In the genomic region with DNA sequence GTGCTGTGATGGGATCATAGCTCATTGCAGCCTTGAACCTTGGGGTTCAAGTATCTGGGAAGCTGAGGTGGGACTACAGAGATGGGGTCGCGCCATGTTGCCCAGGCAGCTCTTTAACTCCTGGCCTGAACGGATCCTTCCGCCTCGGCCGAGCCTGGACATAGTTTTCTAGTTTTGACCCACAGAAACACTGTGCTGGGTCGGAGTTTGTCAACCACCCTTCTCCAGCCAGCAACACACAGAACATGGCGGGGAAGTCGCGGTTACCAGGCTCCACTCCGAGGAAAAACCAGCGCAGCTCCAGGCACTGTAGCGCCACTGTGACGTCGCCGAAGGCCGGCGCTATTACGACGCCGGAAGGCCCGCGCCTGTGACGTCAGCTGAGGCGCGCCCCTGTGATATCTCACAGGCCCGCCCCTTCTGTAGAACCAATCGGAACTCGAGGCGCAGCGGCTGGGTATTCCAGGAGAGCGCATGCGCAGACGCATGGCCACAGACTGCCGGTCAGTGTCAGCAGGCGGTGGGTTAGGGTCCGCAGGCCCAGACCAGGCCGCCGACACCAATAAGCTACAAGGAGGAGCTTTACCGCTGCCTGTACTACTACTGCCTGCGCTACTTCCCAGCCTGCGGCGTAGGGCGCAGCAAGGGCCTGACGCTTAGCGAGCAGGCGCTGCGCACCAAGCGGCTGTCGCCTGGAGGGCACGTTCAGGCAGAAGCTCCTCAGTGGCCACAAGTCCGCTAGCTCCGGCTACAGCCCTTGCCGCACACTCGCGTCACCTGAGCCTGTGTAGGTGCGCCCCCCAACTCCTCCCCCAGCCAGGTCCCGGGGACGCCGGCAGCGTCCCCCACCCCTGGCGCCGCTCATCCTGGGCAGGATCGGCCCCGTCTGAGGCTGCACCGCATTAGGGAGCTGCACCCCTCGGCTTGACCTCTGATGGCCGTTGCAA, we compare ENCODE assay signal across 8 cellular contexts.
DNase-seq lines count a peak whose midpoint lies in the region; ATAC-seq lines count a peak whose summit lies in the region.

No MANE protein-coding gene starts in this region.

- peaks cover 10% of the 10 kb centered on the region for H3K4me1 ChIP-seq in mesenchymal stem cell (ENCODE audit: control insufficient read depth, insufficient read depth, low read depth, low read length)

- peak overlapping the region in 1 of 2 experiments; percentile 97 for H3K23ac ChIP-seq in mesenchymal stem cell (ENCODE audit: low read length in 2 of 2)

- H3K4me3 ChIP-seq in mesenchymal stem cell (ENCODE audit: insufficient read depth in 1 of 2, low read depth in 1 of 2, low read length in 2 of 2): peak overlapping the region; percentile 77 to 89

- peaks cover 9% of the 10 kb centered on the region for H3K79me1 ChIP-seq in mesenchymal stem cell (replicated peaks; ENCODE audit: low read length, poor library complexity, severe bottlenecking)

- peak overlapping the region; percentile 95 for H3K9ac ChIP-seq in mesenchymal stem cell (ENCODE audit: low read length)

- peak overlapping the region; percentile 100 for H4K8ac ChIP-seq in mesenchymal stem cell (ENCODE audit: low read length)

- DNase-seq in COLO668 (lab: John Stamatoyannopoulos, UW; ENCODE audit: unreplicated experiment): peak; percentile 98
- DNase-seq in HS-27A (ENCODE audit: low read depth): peak; percentile 92
- DNase-seq in NK-92 (lab: John Stamatoyannopoulos, UW; ENCODE audit: unreplicated experiment): peak; percentile 64
- DNase-seq in activated CD8-positive, alpha-beta memory T cell treated with anti-CD3 and anti-CD28 coated beads for 4 hours (ENCODE audit: low read depth in 2 of 2): peak; percentile 92 to 93
- DNase-seq in effector memory CD8-positive, alpha-beta T cell: peak; percentile 94 to 95 (median 94)
- DNase-seq in mesenchymal stem cell: peak; percentile 98
- DNase-seq in stimulated activated CD8-positive, alpha-beta memory T cell treated with anti-CD3 and anti-CD28 coated beads, Interleukin-12 subunit alpha, Interleukin-12 subunit beta, amount 100 ng/mL, for 4 hours (ENCODE audit: low read depth): peak; percentile 92

- peak overlapping the region; percentile 93 for H4K91ac ChIP-seq in mesenchymal stem cell (ENCODE audit: low read length)

- H3K36me3 ChIP-seq in mesenchymal stem cell (ENCODE audit: control insufficient read depth in 1 of 2, insufficient read depth in 2 of 2, low read depth in 1 of 2, low read length in 2 of 2): no peaks in the 10 kb centered on the region

- H3K27me3 ChIP-seq in mesenchymal stem cell (ENCODE audit: control insufficient read depth in 1 of 2, insufficient read depth in 1 of 2, low read length in 2 of 2): no peaks in the 10 kb centered on the region

- H3K4me1 Mint-ChIP-seq in effector memory CD8-positive, alpha-beta T cell (ENCODE audit: low read depth in 2 of 2): peaks cover 7 to 9% of the 10 kb centered on the region in 2 donors

- H3K14ac ChIP-seq in mesenchymal stem cell (ENCODE audit: low read length in 2 of 2): peak overlapping the region in 1 of 2 experiments; percentile 93

- no peaks in the 10 kb centered on the region for H3K9me3 ChIP-seq in mesenchymal stem cell (ENCODE audit: control insufficient read depth, low read length)

- H2BK120ac ChIP-seq in mesenchymal stem cell (ENCODE audit: low read depth, low read length): peak overlapping the region; percentile 49

- peak overlapping the region; percentile 100 for H2AFZ ChIP-seq in mesenchymal stem cell (ENCODE audit: low read depth, low read length)

- peak overlapping the region; percentile 87 to 92 for H3K4ac ChIP-seq in mesenchymal stem cell (ENCODE audit: low read depth in 1 of 2, low read length in 2 of 2)

- no peaks in the 10 kb centered on the region for H3K9me3 Mint-ChIP-seq in effector memory CD8-positive, alpha-beta T cell

- H3K36me3 Mint-ChIP-seq in effector memory CD8-positive, alpha-beta T cell (ENCODE audit: insufficient read depth): peaks cover 22% of the 10 kb centered on the region

- no peak overlapping the region for H2BK15ac ChIP-seq in mesenchymal stem cell (ENCODE audit: low read depth, poor library complexity, severe bottlenecking)

- no peaks in the 10 kb centered on the region for H3K27me3 Mint-ChIP-seq in effector memory CD8-positive, alpha-beta T cell

- peak overlapping the region; percentile 78 for H2BK5ac ChIP-seq in mesenchymal stem cell (ENCODE audit: low read depth, low read length, poor library complexity, severe bottlenecking)

- peak overlapping the region in 1 of 2 experiments; percentile 86 for H2BK12ac ChIP-seq in mesenchymal stem cell (ENCODE audit: low read length in 2 of 2)

- H3K4me3 Mint-ChIP-seq in effector memory CD8-positive, alpha-beta T cell: peak overlapping the region; percentile 87 to 92

- peak overlapping the region; percentile 86 to 99 for H3K18ac ChIP-seq in mesenchymal stem cell (ENCODE audit: low read depth in 1 of 2, low read length in 2 of 2)

- 1% methylated on average over 60 of the region's 68 CpGs for WGBS in mesenchymal stem cell

- H3K27ac ChIP-seq in mesenchymal stem cell (ENCODE audit: low read length, poor library complexity, severe bottlenecking): peak overlapping the region; percentile 80

- H3K27ac Mint-ChIP-seq in effector memory CD8-positive, alpha-beta T cell: peak overlapping the region; percentile 99

- H3K4me2 ChIP-seq in mesenchymal stem cell (ENCODE audit: low read length, poor library complexity, severe bottlenecking): peak overlapping the region; percentile 98

- peak; percentile 98 for ATAC-seq in GM19467 (IDR thresholded peaks at IDR 0.05; ENCODE audit: unreplicated experiment)
- peak; percentile 94 for ATAC-seq in effector memory CD8-positive, alpha-beta T cell (replicated peaks)

- H2AK5ac ChIP-seq in mesenchymal stem cell (ENCODE audit: low read length, severe bottlenecking): peak overlapping the region; percentile 97

Comparison
In these comparisons a context has a peak if more than half of its experiments do, and no peak if none do; other contexts are left out.
1. Peak in every context shown above with its lines: DNase-seq, ATAC-seq, H3K4me3 ChIP-seq and H3K27ac ChIP-seq.